13 cellular contexts compared by ENCODE assay signal in genomic region chr9:110153431-110153830, GRCh38.
DNase-seq lines count a peak whose midpoint lies in the region; ATAC-seq and TF ChIP-seq lines count a peak whose summit lies in the region.
"Had no signal": no experiment of that assay in that cellular context is flagged by ENCODE, and none has a peak within 500 bp of the region (broad histone marks: within the 10 kb centered on the region; RNA-seq: fewer than 3 reads in every experiment).

No MANE protein-coding gene starts in this region.

- DNase-seq in memory B cell (ENCODE audit: low spot score in 2 of 2), result no peak
- DNase-seq in ecto neural progenitor cell (ENCODE audit: low spot score), result no peak
- DNase-seq in NCI-H748 treated with DMSO at 0.1 percent for 48 hours (lab: John Stamatoyannopoulos, UW), result no peak
- DNase-seq in caudate nucleus (lab: John Stamatoyannopoulos, UW), result no peak
- DNase-seq in glomerular visceral epithelial cell (ENCODE audit: extremely low spot score), result no peak
- DNase-seq: activated CD4-positive, alpha-beta T cell treated with anti-CD3 and anti-CD28 coated beads for 4 hours; activated CD8-positive, alpha-beta memory T cell treated with anti-CD3 and anti-CD28 coated beads, Interleukin-2, amount 50 U/mL, for 4 hours; NCI-H187 treated with DMSO at 0.1 percent for 48 hours had no signal

- peaks cover 67% of the 10 kb centered on the region for H3K4me1 Mint-ChIP-seq in memory B cell

- no peak overlapping the region for H3K4me3 Mint-ChIP-seq in memory B cell

- peaks cover 4% of the 10 kb centered on the region for H3K9me3 Mint-ChIP-seq in memory B cell

- H3K9me3 ChIP-seq in DOHH2 (ENCODE audit: control insufficient read depth, insufficient read depth, low read length), result no peaks in the 10 kb centered on the region
- no peaks in the 10 kb centered on the region for H3K9me3 ChIP-seq in OCI-LY1 (ENCODE audit: low read length)
- H3K9me3 ChIP-seq: HAP-1 had no signal

- H2AFZ ChIP-seq in KMS-11 (ENCODE audit: low read depth) (no peak overlapping the region), OCI-LY1 (ENCODE audit: low read length) (no peak overlapping the region)

- H3K27me3 ChIP-seq in DOHH2 (ENCODE audit: control insufficient read depth, low read length) (no peaks in the 10 kb centered on the region), KMS-11 (ENCODE audit: insufficient read depth, low read depth) (no peaks in the 10 kb centered on the region), OCI-LY1 (ENCODE audit: insufficient read depth, low read length) (no peaks in the 10 kb centered on the region)
- H3K27me3 ChIP-seq: cardiac muscle cell had no signal

- H3K4me2 ChIP-seq in DOHH2 (ENCODE audit: low read length) (peak overlapping the region; percentile 3; the same call in 1 of the 2 replicates), KMS-11 (peak overlapping the region; percentile 27), OCI-LY1 (ENCODE audit: low read length) (no peak overlapping the region; the same call in 1 of the 2 replicates)

- peaks cover 10% of the 10 kb centered on the region; the same call in 1 of the 2 replicates for H4K20me1 ChIP-seq in DOHH2 (ENCODE audit: control insufficient read depth, insufficient read depth, low read depth, low read length)
- H4K20me1 ChIP-seq in KMS-11 (ENCODE audit: insufficient read depth), result no peaks in the 10 kb centered on the region
- no peaks in the 10 kb centered on the region for H4K20me1 ChIP-seq in OCI-LY1 (ENCODE audit: insufficient read depth, low read length)

- TF ChIP-seq CTCF in DOHH2 (IDR thresholded peaks at IDR 0.05; ENCODE audit: low read depth, low read length, poor library complexity, severe bottlenecking) (no peak), KMS-11 (conservative IDR thresholded peaks at IDR 0.05; ENCODE audit: low read depth, low read length) (no peak), OCI-LY1 (IDR thresholded peaks at IDR 0.05; ENCODE audit: low read length) (no peak)

- H3K4me3 ChIP-seq in DOHH2 (ENCODE audit: low read length) (no peak overlapping the region), KMS-11 (IDR thresholded peaks at IDR 0.05; ENCODE audit: insufficient read depth, low read depth, low read length) (no peak overlapping the region), OCI-LY1 (ENCODE audit: low read depth, low read length, poor library complexity, severe bottlenecking) (no peak overlapping the region)
- H3K4me3 ChIP-seq: cardiac muscle cell, HAP-1 had no signal

- H3K36me3 ChIP-seq in DOHH2 (ENCODE audit: control insufficient read depth, low read length) (peaks cover 96% of the 10 kb centered on the region), KMS-11 (ENCODE audit: insufficient read depth) (no peaks in the 10 kb centered on the region), OCI-LY1 (ENCODE audit: insufficient read depth, low read length) (peaks cover 54% of the 10 kb centered on the region)
- H3K36me3 ChIP-seq: cardiac muscle cell, HAP-1 had no signal

- peak overlapping the region; percentile 93 for H3K27ac Mint-ChIP-seq in memory B cell

- no peaks in the 10 kb centered on the region for H3K9me2 ChIP-seq in DOHH2 (replicated peaks; ENCODE audit: control insufficient read depth, low read length)
- H3K9me2 ChIP-seq in OCI-LY1 (ENCODE audit: low read depth, low read length), result no peaks in the 10 kb centered on the region

- H3K4me1 ChIP-seq in DOHH2 (ENCODE audit: control insufficient read depth, low read length), result peaks cover 92% of the 10 kb centered on the region
- peaks cover 100% of the 10 kb centered on the region for H3K4me1 ChIP-seq in KMS-11 (ENCODE audit: low read depth, poor library complexity, severe bottlenecking)
- peaks cover 93% of the 10 kb centered on the region for H3K4me1 ChIP-seq in OCI-LY1 (ENCODE audit: insufficient read depth, low read length, severe bottlenecking)
- H3K4me1 ChIP-seq: HAP-1 had no signal

- peaks cover 2% of the 10 kb centered on the region; the same call in 1 of the 2 replicates for H3F3A ChIP-seq in DOHH2 (ENCODE audit: control insufficient read depth, insufficient read depth)
- H3F3A ChIP-seq in OCI-LY1 (ENCODE audit: insufficient read depth, low read length), result no peaks in the 10 kb centered on the region

- H3K27me3 Mint-ChIP-seq in memory B cell, result no peaks in the 10 kb centered on the region

- no peak overlapping the region for H3K27ac ChIP-seq in DOHH2 (ENCODE audit: low read depth, low read length)
- peak overlapping the region; percentile 80; the same call in 1 of the 2 replicates for H3K27ac ChIP-seq in KMS-11
- H3K27ac ChIP-seq in OCI-LY1 (ENCODE audit: low read depth, low read length, poor library complexity, severe bottlenecking), result peak overlapping the region; percentile 93
- H3K27ac ChIP-seq in caudate nucleus (ENCODE audit: low read depth, low read length), result no peak overlapping the region
- H3K27ac ChIP-seq: cardiac muscle cell had no signal

- peaks cover 100% of the 10 kb centered on the region for H3K79me2 ChIP-seq in DOHH2 (ENCODE audit: control insufficient read depth, low read length)
- peaks cover 96% of the 10 kb centered on the region for H3K79me2 ChIP-seq in KMS-11 (ENCODE audit: insufficient read depth, low read depth)
- H3K79me2 ChIP-seq in OCI-LY1 (ENCODE audit: insufficient read depth, low read length), result peaks cover 72% of the 10 kb centered on the region

- peaks cover 30% of the 10 kb centered on the region for H3K36me3 Mint-ChIP-seq in memory B cell

- H3K9ac ChIP-seq in KMS-11 (no peak overlapping the region; the same call in 1 of the 2 replicates), OCI-LY1 (ENCODE audit: low read length) (peak overlapping the region; percentile 9; the same call in 1 of the 2 replicates)

- ATAC-seq in memory B cell (ENCODE audit: low read depth), result no peak

Comparison
In these comparisons a context has a peak if more than half of its experiments do, and no peak if none do; other contexts are left out.
1. H3K27ac ChIP-seq: peak in KMS-11 (single experiment) and OCI-LY1 (single experiment); none in DOHH2 (single experiment) and caudate nucleus (single experiment).